9 cellular contexts compared by ENCODE assay signal in the genomic region with DNA sequence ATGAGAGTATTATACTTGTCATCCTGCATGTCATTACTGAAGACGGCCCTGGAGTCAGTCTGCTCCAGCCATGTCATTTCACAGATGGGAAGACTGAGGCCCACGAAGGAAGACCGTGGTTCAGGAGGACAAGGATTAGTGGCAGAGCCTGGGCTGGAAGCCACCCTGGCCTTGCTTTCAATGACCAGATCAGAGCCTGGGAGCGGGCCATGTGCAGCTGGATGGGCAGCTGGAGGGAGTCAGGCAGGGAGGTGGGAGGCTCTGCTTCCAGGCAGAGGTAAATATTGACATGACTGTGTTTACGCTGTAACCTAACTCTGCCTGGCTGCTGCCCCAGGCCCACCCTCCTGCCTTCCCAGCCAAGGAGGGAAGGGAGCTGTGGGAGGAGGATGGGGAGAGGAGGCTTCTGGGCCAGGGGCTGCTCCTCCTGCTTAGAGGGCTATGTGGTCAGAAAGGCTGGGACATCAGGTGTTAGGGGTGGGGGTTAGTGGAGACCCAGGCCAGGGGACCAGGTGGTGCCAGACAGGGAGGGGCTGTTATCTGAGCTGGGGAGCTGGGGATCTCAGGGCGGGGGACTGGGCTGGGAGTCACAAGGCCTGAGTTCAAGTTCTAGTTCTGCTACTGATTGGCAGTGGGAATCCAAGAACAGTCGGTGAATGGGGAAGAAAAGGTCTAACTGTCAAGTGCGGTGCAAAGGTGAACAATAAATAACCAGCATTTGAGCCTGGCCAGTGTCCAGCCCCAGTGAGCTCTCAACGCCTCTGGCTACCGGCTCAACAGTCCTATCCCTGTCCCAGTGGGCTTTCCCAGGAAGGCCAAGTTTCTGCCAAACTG. TPM values are rescaled to one million over a fixed set of nuclear protein-coding genes. Genes with fewer than 3 reads are reported as not detected.
DNase-seq lines count a peak whose midpoint lies in the region; ATAC-seq, FAIRE-seq and TF ChIP-seq lines count a peak whose summit lies in the region.
"Had no signal": no experiment of that assay in that cellular context is flagged by ENCODE, and none has a peak within 500 bp of the region (broad histone marks: within the 10 kb centered on the region; RNA-seq: fewer than 3 reads in every experiment).

No MANE protein-coding gene starts in this region.

- H3K4me3 Mint-ChIP-seq in activated CD8-positive, alpha-beta memory T cell treated with anti-CD3 and anti-CD28 coated beads, Interleukin-2, amount 10 ng/mL, durations not matched to agents 7 days and 5 days = no peak overlapping the region
- H3K4me3 Mint-ChIP-seq in T-helper 17 cell = peak overlapping the region; percentile 59

- no peak for FAIRE-seq in D721Med (lab: Jason Lieb, UNC)
- FAIRE-seq: islet of Langerhans had no signal

- DNase-seq in activated CD8-positive, alpha-beta memory T cell treated with anti-CD3 and anti-CD28 coated beads, Interleukin-2, amount 10 ng/mL, durations not matched to agents 7 days and 5 days = no peak
- no peak for DNase-seq in activated CD8-positive, alpha-beta memory T cell treated with anti-CD3 and anti-CD28 coated beads for 24 hours
- DNase-seq in T-helper 17 cell (no peak), tibial artery (peak; percentile 89 to 93), D721Med (ENCODE audit: insufficient read length, low spot score) (no peak), HUDEP-2 (lab: John Stamatoyannopoulos, UW; ENCODE audit: unreplicated experiment in 76 of 76) (no peak)

- no peak overlapping the region for H3K4me3 ChIP-seq in tibial artery

- H3K4me1 Mint-ChIP-seq in activated CD8-positive, alpha-beta memory T cell treated with anti-CD3 and anti-CD28 coated beads, Interleukin-2, amount 10 ng/mL, durations not matched to agents 7 days and 5 days = peaks cover 92% of the 10 kb centered on the region
- H3K4me1 Mint-ChIP-seq in T-helper 17 cell = peaks cover 62% of the 10 kb centered on the region

- CTCF ChIA-PET in activated CD8-positive, alpha-beta memory T cell treated with anti-CD3 and anti-CD28 coated beads, Interleukin-2, amount 10 ng/mL, durations not matched to agents 7 days and 5 days (lab: Charles Lee) = interaction anchor here (1.2 to 3.1 kb wide), 8 partner anchors 10 to 121 kb away, joined by 3 to 12 read pairs (median 4); no protein-coding TSS in a partner anchor

- intact Hi-C loops in tibial artery (cut with DNase I; ENCODE audit: low total_unique reads) = no loop called here

- ATAC-seq in activated CD8-positive, alpha-beta memory T cell treated with anti-CD3 and anti-CD28 coated beads, Interleukin-2, amount 10 ng/mL, durations not matched to agents 7 days and 5 days = no peak
- no peak for ATAC-seq in T-helper 17 cell
- no peak for ATAC-seq in GM18520 (IDR thresholded peaks at IDR 0.05; ENCODE audit: unreplicated experiment)

- peak overlapping the region; percentile 29 for H3K27ac Mint-ChIP-seq in activated CD8-positive, alpha-beta memory T cell treated with anti-CD3 and anti-CD28 coated beads, Interleukin-2, amount 10 ng/mL, durations not matched to agents 7 days and 5 days
- H3K27ac Mint-ChIP-seq in T-helper 17 cell = peak overlapping the region; percentile 43

- H3K9me3 Mint-ChIP-seq in activated CD8-positive, alpha-beta memory T cell treated with anti-CD3 and anti-CD28 coated beads, Interleukin-2, amount 10 ng/mL, durations not matched to agents 7 days and 5 days (ENCODE audit: low read depth) = no peaks in the 10 kb centered on the region

- no peaks in the 10 kb centered on the region for H3K27me3 Mint-ChIP-seq in activated CD8-positive, alpha-beta memory T cell treated with anti-CD3 and anti-CD28 coated beads, Interleukin-2, amount 10 ng/mL, durations not matched to agents 7 days and 5 days
- no peaks in the 10 kb centered on the region for H3K27me3 Mint-ChIP-seq in T-helper 17 cell

- H3K9me3 ChIP-seq in T-helper 17 cell (ENCODE audit: control insufficient read depth, low read length, poor library complexity, severe bottlenecking) = no peaks in the 10 kb centered on the region
- H3K9me3 ChIP-seq in tibial artery = no peaks in the 10 kb centered on the region

- H3K36me3 Mint-ChIP-seq in activated CD8-positive, alpha-beta memory T cell treated with anti-CD3 and anti-CD28 coated beads, Interleukin-2, amount 10 ng/mL, durations not matched to agents 7 days and 5 days = peaks cover 11% of the 10 kb centered on the region
- H3K36me3 Mint-ChIP-seq in T-helper 17 cell (ENCODE audit: low read depth) = no peaks in the 10 kb centered on the region

- H3K4me1 ChIP-seq in tibial artery = peaks cover 5 to 97% (median 89%) of the 10 kb centered on the region in 4 donors

- TF ChIP-seq CTCF in tibial artery (IDR thresholded peaks at IDR 0.05) (no peak), D721Med (IDR thresholded peaks at IDR 0.05; ENCODE audit: insufficient read depth, missing control alignments) (no peak)

- H3K27me3 ChIP-seq in layer of hippocampus (ENCODE audit: control insufficient read depth, insufficient read depth, low read length) (no peaks in the 10 kb centered on the region), tibial artery (no peaks in the 10 kb centered on the region)

- H3K36me3 ChIP-seq in tibial artery = peaks cover 0 to 9% (median 8%) of the 10 kb centered on the region in 3 donors

- H3K27ac ChIP-seq in layer of hippocampus (ENCODE audit: low read depth, low read length) (peak overlapping the region; percentile 66), tibial artery (peak overlapping the region; percentile 95 to 96)

RNA-seq across cellular contexts. Expression of a gene that starts 48.5 kb away (rescaled TPM):
- total RNA-seq in activated CD8-positive, alpha-beta memory T cell treated with anti-CD3 and anti-CD28 coated beads, Interleukin-2, amount 10 ng/mL, durations not matched to agents 7 days and 5 days = 10 to 100 TPM; 46.6 to 87.5 TPM
- total RNA-seq in T-helper 17 cell = 100 to 1,000 TPM; 116 to 117 TPM

Comparison
In these comparisons a context has a peak if more than half of its experiments do, and no peak if none do; other contexts are left out.
1. DNase-seq: peak in tibial artery (2 of 2); none in activated CD8-positive, alpha-beta memory T cell treated with anti-CD3 and anti-CD28 coated beads, Interleukin-2, amount 10 ng/mL, durations not matched to agents 7 days and 5 days (single experiment), activated CD8-positive, alpha-beta memory T cell treated with anti-CD3 and anti-CD28 coated beads for 24 hours (single experiment), T-helper 17 cell (0 of 3), D721Med (single experiment) and HUDEP-2 (0 of 76).